ENCODE assay signal across 12 cellular contexts in genomic region chr1:233005703-233006102, GRCh38. TPM values are rescaled to one million over a fixed set of nuclear protein-coding genes. Genes with fewer than 3 reads are reported as not detected.
DNase-seq lines count a peak whose midpoint lies in the region; ATAC-seq, FAIRE-seq and TF ChIP-seq lines count a peak whose summit lies in the region.
"Had no signal": no experiment of that assay in that cellular context is flagged by ENCODE, and none has a peak within 500 bp of the region (broad histone marks: within the 10 kb centered on the region; RNA-seq: fewer than 3 reads in every experiment).

No MANE protein-coding gene starts in this region.

- no peaks in the 10 kb centered on the region for H3K27me3 ChIP-seq in dorsolateral prefrontal cortex

- no peak for FAIRE-seq in H54 (lab: Jason Lieb, UNC)

- ATAC-seq in HG02610 (IDR thresholded peaks at IDR 0.05; ENCODE audit: unreplicated experiment) (no peak), HG03565 (IDR thresholded peaks at IDR 0.05; ENCODE audit: unreplicated experiment) (no peak)
- ATAC-seq: CD8-positive, alpha-beta T cell had no signal

- TF ChIP-seq CTCF in dorsolateral prefrontal cortex (IDR thresholded peaks at IDR 0.05 in 54 of 56, conservative IDR thresholded peaks at IDR 0.05 in 2 of 56; ENCODE audit: low read depth in 1 of 56, partially characterized antibody in 56 of 56) = no peak

- H3K27ac ChIP-seq in dorsolateral prefrontal cortex = peak overlapping the region in 34 of 59 donors; percentile 4 to 82 (median 55)

- DNase-seq in GM04504 (ENCODE audit: low read depth) (peak; percentile 11), NCI-H345 treated with DMSO at 0.1 percent for 48 hours (lab: John Stamatoyannopoulos, UW; ENCODE audit: unreplicated experiment) (peak; percentile 70), dorsolateral prefrontal cortex (no peak), non-pigmented ciliary epithelial cell (ENCODE audit: low read depth) (peak; percentile 24), amygdala (lab: John Stamatoyannopoulos, UW) (no peak), H54 (ENCODE audit: insufficient read length, low spot score) (no peak)
- DNase-seq: activated CD4-positive, alpha-beta T cell treated with anti-CD3 and anti-CD28 coated beads, Interleukin-2, amount 50 U/mL, for 1 hour; CD8-positive, alpha-beta T cell; H9; NCI-H2227 treated with DMSO at 0.1 percent for 48 hours had no signal

- intact Hi-C loops in dorsolateral prefrontal cortex (cut with DNase I) = no loop called here

- H3K4me3 ChIP-seq in dorsolateral prefrontal cortex = no peak overlapping the region

- no peak for TF ChIP-seq POLR2A in H54 (IDR thresholded peaks at IDR 0.05; ENCODE audit: low read depth, low read length)

RNA-seq across cellular contexts. Expression of gene NTPCR, which starts 55.3 kb away (rescaled TPM):
- total RNA-seq in dorsolateral prefrontal cortex = 10 to 100 TPM; 39.5 to 83.5 (median 61.4) TPM

Comparison
In these comparisons a context has a peak if more than half of its experiments do, and no peak if none do; other contexts are left out.
1. DNase-seq: peak in GM04504 (single experiment), NCI-H345 treated with DMSO at 0.1 percent for 48 hours (single experiment) and non-pigmented ciliary epithelial cell (single experiment); none in dorsolateral prefrontal cortex (0 of 10), amygdala (0 of 56) and H54 (single experiment).